ENCODE assay signal across 1 cellular context in the genomic region with DNA sequence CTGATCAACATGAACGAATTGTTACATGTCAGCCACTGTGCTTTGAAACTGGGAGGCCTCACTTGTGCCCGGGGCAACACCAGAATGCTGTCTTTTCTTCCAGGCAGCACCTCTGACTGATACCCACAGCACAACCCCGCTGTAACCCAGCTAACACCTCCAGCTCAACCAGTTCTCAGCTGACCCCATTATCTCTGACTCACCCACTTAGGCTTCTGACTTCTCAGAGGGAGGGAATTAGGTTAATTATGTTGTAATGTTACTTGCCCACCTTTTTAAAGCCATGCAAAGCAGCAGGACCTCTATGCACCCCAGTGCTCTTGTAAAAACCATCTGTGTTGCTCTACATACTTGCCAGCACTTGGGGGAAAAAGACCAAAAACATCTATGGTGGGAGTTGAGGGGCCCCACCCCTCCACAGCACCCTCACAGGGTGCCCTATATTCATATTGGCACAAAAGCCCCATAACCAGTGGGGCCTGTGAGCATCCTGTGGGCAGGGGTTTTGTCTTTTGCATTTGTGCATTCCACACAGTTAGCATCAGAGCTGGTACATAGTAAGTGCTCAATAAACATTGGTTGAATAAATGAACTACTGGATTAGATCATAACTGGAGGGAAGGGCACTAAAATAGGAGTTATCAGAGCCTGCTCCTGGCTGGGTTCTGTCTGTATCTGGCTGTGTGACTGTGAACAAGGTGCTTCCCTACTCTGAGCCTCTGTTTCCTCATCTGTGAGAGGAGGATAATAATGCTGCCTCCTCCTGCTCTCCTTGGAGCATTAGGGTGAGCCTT.
TF ChIP-seq lines count a peak whose summit lies in the region.

No MANE protein-coding gene starts in this region.

TF ChIP-seq in GM23338, 12 proteins besides CTCF, POLR2A, EP300 and RAD21 (continued from another document):
- TF ChIP-seq, protein P1, sequence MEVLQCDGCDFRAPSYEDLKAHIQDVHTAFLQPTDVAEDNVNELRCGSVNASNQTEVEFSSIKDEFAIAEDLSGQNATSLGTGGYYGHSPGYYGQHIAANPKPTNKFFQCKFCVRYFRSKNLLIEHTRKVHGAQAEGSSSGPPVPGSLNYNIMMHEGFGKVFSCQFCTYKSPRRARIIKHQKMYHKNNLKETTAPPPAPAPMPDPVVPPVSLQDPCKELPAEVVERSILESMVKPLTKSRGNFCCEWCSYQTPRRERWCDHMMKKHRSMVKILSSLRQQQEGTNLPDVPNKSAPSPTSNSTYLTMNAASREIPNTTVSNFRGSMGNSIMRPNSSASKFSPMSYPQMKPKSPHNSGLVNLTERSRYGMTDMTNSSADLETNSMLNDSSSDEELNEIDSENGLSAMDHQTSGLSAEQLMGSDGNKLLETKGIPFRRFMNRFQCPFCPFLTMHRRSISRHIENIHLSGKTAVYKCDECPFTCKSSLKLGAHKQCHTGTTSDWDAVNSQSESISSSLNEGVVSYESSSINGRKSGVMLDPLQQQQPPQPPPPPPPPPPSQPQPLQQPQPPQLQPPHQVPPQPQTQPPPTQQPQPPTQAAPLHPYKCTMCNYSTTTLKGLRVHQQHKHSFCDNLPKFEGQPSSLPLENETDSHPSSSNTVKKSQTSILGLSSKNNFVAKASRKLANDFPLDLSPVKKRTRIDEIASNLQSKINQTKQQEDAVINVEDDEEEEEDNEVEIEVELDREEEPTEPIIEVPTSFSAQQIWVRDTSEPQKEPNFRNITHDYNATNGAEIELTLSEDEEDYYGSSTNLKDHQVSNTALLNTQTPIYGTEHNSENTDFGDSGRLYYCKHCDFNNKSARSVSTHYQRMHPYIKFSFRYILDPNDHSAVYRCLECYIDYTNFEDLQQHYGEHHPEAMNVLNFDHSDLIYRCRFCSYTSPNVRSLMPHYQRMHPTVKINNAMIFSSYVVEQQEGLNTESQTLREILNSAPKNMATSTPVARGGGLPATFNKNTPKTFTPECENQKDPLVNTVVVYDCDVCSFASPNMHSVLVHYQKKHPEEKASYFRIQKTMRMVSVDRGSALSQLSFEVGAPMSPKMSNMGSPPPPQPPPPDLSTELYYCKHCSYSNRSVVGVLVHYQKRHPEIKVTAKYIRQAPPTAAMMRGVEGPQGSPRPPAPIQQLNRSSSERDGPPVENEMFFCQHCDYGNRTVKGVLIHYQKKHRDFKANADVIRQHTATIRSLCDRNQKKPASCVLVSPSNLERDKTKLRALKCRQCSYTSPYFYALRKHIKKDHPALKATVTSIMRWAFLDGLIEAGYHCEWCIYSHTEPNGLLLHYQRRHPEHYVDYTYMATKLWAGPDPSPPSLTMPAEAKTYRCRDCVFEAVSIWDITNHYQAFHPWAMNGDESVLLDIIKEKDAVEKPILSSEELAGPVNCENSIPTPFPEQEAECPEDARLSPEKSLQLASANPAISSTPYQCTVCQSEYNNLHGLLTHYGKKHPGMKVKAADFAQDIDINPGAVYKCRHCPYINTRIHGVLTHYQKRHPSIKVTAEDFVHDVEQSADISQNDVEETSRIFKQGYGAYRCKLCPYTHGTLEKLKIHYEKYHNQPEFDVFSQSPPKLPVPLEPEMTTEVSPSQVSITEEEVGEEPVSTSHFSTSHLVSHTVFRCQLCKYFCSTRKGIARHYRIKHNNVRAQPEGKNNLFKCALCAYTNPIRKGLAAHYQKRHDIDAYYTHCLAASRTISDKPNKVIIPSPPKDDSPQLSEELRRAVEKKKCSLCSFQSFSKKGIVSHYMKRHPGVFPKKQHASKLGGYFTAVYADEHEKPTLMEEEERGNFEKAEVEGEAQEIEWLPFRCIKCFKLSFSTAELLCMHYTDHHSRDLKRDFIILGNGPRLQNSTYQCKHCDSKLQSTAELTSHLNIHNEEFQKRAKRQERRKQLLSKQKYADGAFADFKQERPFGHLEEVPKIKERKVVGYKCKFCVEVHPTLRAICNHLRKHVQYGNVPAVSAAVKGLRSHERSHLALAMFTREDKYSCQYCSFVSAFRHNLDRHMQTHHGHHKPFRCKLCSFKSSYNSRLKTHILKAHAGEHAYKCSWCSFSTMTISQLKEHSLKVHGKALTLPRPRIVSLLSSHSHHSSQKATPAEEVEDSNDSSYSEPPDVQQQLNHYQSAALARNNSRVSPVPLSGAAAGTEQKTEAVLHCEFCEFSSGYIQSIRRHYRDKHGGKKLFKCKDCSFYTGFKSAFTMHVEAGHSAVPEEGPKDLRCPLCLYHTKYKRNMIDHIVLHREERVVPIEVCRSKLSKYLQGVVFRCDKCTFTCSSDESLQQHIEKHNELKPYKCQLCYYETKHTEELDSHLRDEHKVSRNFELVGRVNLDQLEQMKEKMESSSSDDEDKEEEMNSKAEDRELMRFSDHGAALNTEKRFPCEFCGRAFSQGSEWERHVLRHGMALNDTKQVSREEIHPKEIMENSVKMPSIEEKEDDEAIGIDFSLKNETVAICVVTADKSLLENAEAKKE (CRISPR knock-in tag; IDR thresholded peaks at IDR 0.05), result no peak
- TF ChIP-seq EZH2phosphoT487 (IDR thresholded peaks at IDR 0.05; ENCODE audit: unreplicated experiment) (no peak), EZH2 (IDR thresholded peaks at IDR 0.05; ENCODE audit: low read depth, unreplicated experiment) (no peak)
